ENCODE assay signal across 9 cellular contexts in the genomic region with DNA sequence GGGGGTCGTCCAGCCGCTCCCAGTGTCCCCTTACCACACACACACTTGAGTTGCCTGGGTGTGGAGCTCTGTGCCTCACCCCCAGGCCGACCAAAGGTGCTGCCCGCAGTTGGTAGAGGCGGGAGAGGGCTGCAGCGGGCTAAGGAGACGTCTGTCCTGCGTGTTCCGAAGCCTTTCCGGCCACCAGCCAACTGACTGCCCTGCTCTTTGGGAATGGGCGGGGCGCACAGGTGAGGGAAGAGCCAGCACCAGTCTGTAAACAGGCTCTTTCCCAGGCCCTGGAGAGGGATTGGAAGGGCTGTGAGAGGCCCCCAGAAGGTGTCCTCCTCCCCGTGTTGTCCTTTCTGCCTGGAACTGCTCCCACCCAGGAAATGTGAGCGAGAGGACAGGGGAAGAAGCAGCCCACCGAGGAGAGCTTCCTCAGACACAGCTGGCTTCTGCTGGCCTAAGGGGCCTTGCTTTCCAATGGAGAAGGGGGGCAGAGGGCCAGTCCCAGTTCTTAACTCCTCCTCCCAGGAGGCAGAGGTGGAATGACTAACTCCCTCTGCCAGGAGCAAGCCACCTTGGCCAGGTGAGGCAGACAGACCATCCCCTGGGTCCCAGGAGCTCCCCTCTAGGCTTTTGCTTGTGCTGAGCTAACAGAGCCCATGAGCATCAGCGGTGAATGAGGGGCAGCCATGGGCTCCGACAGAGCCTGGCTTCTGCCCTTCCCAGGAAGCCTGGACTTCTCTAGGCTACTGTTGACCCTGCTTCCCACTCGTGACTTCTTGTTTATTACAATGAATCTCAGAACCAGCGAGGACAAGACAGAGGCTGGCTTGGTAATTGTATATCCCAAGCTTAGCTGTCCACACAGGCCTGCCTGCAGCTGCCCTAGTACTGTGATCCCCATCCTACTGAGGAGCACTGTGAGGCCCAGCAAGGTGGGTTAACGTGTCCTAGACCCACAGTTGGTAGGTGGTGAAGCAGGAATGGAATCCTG.
DNase-seq lines count a peak whose midpoint lies in the region; ATAC-seq and TF ChIP-seq lines count a peak whose summit lies in the region.
"Had no signal": no experiment of that assay in that cellular context is flagged by ENCODE, and none has a peak within 500 bp of the region (broad histone marks: within the 10 kb centered on the region; RNA-seq: fewer than 3 reads in every experiment).

No MANE protein-coding gene starts in this region.

- POLR2A ChIA-PET in CD8-positive, alpha-beta T cell (lab: Charles Lee) = no interaction called here

- no peak for DNase-seq in cardiac muscle cell (ENCODE audit: low read depth in 1 of 2, low spot score in 1 of 2)
- DNase-seq in left ventricle myocardium superior = no peak
- no peak for DNase-seq in astrocyte of the cerebellum (ENCODE audit: low read depth)
- peak; percentile 42 for DNase-seq in kidney tubule cell (ENCODE audit: low spot score)
- no peak for DNase-seq in type B pancreatic cell (ENCODE audit: extremely low spot score, unreplicated experiment)
- DNase-seq in CD8-positive, alpha-beta T cell = no peak
- no peak for DNase-seq in NCI-H2107 treated with DMSO at 0.1 percent for 48 hours (lab: John Stamatoyannopoulos, UW; ENCODE audit: unreplicated experiment)
- DNase-seq in NCI-H2171 treated with DMSO at 0.1 percent for 48 hours (lab: John Stamatoyannopoulos, UW) = no peak
- DNase-seq: NCI-H1048 had no signal

- no peaks in the 10 kb centered on the region for H3K9me3 ChIP-seq in cardiac muscle cell (ENCODE audit: low read depth)
- H3K9me3 ChIP-seq in CD8-positive, alpha-beta T cell (ENCODE audit: low read length) = no peaks in the 10 kb centered on the region

- peaks cover 9% of the 10 kb centered on the region for H3K4me1 Mint-ChIP-seq in type B pancreatic cell (ENCODE audit: unreplicated experiment)
- peaks cover 8% of the 10 kb centered on the region for H3K4me1 Mint-ChIP-seq in CD8-positive, alpha-beta T cell (ENCODE audit: low read depth)

- no peaks in the 10 kb centered on the region for H3K4me1 ChIP-seq in cardiac muscle cell (ENCODE audit: low read depth)
- H3K4me1 ChIP-seq in CD8-positive, alpha-beta T cell (ENCODE audit: insufficient read depth, low read length) = peaks cover 16% of the 10 kb centered on the region

- H3K4me3 ChIP-seq in cardiac muscle cell = peak overlapping the region; percentile 35
- H3K4me3 ChIP-seq in astrocyte of the cerebellum (ENCODE audit: low read depth, low read length) = peak overlapping the region; percentile 41
- no peak overlapping the region for H3K4me3 ChIP-seq in CD8-positive, alpha-beta T cell (ENCODE audit: low read depth, low read length)

- peaks cover 38% of the 10 kb centered on the region for H3K27me3 ChIP-seq in cardiac muscle cell
- H3K27me3 ChIP-seq in CD8-positive, alpha-beta T cell (ENCODE audit: insufficient read depth, low read length) = peaks cover 10% of the 10 kb centered on the region

- peaks cover 4% of the 10 kb centered on the region for H3K9me3 Mint-ChIP-seq in type B pancreatic cell
- H3K9me3 Mint-ChIP-seq in CD8-positive, alpha-beta T cell = no peaks in the 10 kb centered on the region

- no peak overlapping the region for H3K27ac Mint-ChIP-seq in type B pancreatic cell
- no peak overlapping the region for H3K27ac Mint-ChIP-seq in CD8-positive, alpha-beta T cell

- peak overlapping the region; percentile 75 for H3K4me3 Mint-ChIP-seq in type B pancreatic cell
- H3K4me3 Mint-ChIP-seq in CD8-positive, alpha-beta T cell = no peak overlapping the region

- intact Hi-C loops in left ventricle myocardium superior (cut with micrococcal nuclease) = no loop called here
- intact Hi-C loops in CD8-positive, alpha-beta T cell (cut with DNase I, micrococcal nuclease) = no loop called here

- no peak overlapping the region for H3K27ac ChIP-seq in cardiac muscle cell
- no peak overlapping the region for H3K27ac ChIP-seq in CD8-positive, alpha-beta T cell (ENCODE audit: low read depth, low read length)

- CTCF ChIA-PET in CD8-positive, alpha-beta T cell (lab: Charles Lee) = no interaction called here

- H3K36me3 ChIP-seq in cardiac muscle cell = no peaks in the 10 kb centered on the region
- H3K36me3 ChIP-seq in CD8-positive, alpha-beta T cell (ENCODE audit: insufficient read depth, low read length) = no peaks in the 10 kb centered on the region

- ATAC-seq in left ventricle myocardium superior = no peak
- no peak for ATAC-seq in CD8-positive, alpha-beta T cell

- TF ChIP-seq CTCF in cardiac muscle cell (IDR thresholded peaks at IDR 0.05; ENCODE audit: low read depth, low read length) (no peak), astrocyte of the cerebellum (IDR thresholded peaks at IDR 0.05; ENCODE audit: low read depth, low read length, missing control alignments) (no peak), type B pancreatic cell (conservative IDR thresholded peaks at IDR 0.05) (no peak)
- TF ChIP-seq CTCF in CD8-positive, alpha-beta T cell (IDR thresholded peaks at IDR 0.05) = no peak

- H3K27me3 Mint-ChIP-seq in type B pancreatic cell = peaks cover 60% of the 10 kb centered on the region
- H3K27me3 Mint-ChIP-seq in CD8-positive, alpha-beta T cell (ENCODE audit: low read depth) = peaks cover 48% of the 10 kb centered on the region

- peaks cover 5% of the 10 kb centered on the region for H3K36me3 Mint-ChIP-seq in type B pancreatic cell
- H3K36me3 Mint-ChIP-seq in CD8-positive, alpha-beta T cell = no peaks in the 10 kb centered on the region

- in situ Hi-C loops in astrocyte of the cerebellum (cut with HindIII; ENCODE audit: low sequenced_read_pairs) = no loop called here
